Comparison of ENCODE assay signal across 20 cellular contexts in the genomic region with DNA sequence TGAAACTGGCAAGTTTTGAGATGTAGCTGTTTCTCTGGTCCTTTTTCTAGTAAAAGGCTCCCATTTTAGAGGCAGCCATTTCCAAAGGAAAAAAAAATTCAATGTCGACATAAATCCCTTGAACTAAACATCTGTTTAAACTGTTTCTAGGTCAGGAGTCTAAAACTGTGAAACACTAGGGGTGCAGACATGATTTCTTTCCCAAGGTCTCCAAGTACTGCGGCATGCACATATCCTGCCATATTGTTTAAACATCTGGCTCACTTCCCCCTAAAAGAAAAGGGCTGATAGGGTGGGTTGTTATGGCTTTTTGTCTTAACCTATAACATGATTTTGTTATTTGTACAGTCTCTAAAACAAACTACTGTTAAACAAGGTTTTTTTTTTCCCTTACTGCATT. TPM values are rescaled to one million over a fixed set of nuclear protein-coding genes. Genes with fewer than 3 reads are reported as not detected.
DNase-seq lines count a peak whose midpoint lies in the region; ATAC-seq, FAIRE-seq and TF ChIP-seq lines count a peak whose summit lies in the region.
"Had no signal": no experiment of that assay in that cellular context is flagged by ENCODE, and none has a peak within 500 bp of the region (broad histone marks: within the 10 kb centered on the region; RNA-seq: fewer than 3 reads in every experiment).

No MANE protein-coding gene starts in this region.

- POLR2A ChIA-PET in Caco-2 (lab: Charles Lee): no interaction called here

- no peak for TF ChIP-seq CTCF in left ventricle myocardium inferior (IDR thresholded peaks at IDR 0.05; ENCODE audit: borderline replicate concordance)
- TF ChIP-seq CTCF in endothelial cell (IDR thresholded peaks at IDR 0.05; ENCODE audit: unreplicated experiment): no peak
- TF ChIP-seq CTCF in psoas muscle (IDR thresholded peaks at IDR 0.05): no peak
- no peak for TF ChIP-seq CTCF in Caco-2 (IDR thresholded peaks at IDR 0.05; ENCODE audit: insufficient read depth in 1 of 2, low read depth in 1 of 2, low read length in 1 of 2, severe bottlenecking in 1 of 2, unreplicated experiment in 1 of 2)

- CTCF ChIA-PET in Caco-2 (lab: Charles Lee): no interaction called here

- H3K4me1 Mint-ChIP-seq in endothelial cell (ENCODE audit: unreplicated experiment): peaks cover 56% of the 10 kb centered on the region
- no peaks in the 10 kb centered on the region for H3K4me1 Mint-ChIP-seq in Caco-2 (ENCODE audit: low read depth, unreplicated experiment)
- H3K4me1 Mint-ChIP-seq: CD4-positive, alpha-beta memory T cell had no signal

- H3K4me3 Mint-ChIP-seq in endothelial cell (ENCODE audit: unreplicated experiment): no peak overlapping the region
- no peak overlapping the region for H3K4me3 Mint-ChIP-seq in Caco-2 (ENCODE audit: unreplicated experiment)
- H3K4me3 Mint-ChIP-seq: CD4-positive, alpha-beta memory T cell; H9 had no signal

- ATAC-seq in Right ventricle myocardium superior (ENCODE audit: poor library complexity) (no peak), psoas muscle (no peak)
- ATAC-seq: HepG2 had no signal

- FAIRE-seq in GM12891 (lab: Jason Lieb, UNC): no peak
- FAIRE-seq: D721Med, G401.6, GM12892, HepG2, HTR-8/SVneo had no signal

- no peak overlapping the region for H3K4me3 ChIP-seq in left ventricle myocardium inferior
- no peak overlapping the region for H3K4me3 ChIP-seq in psoas muscle
- no peak overlapping the region for H3K4me3 ChIP-seq in Caco-2 (ENCODE audit: low read depth, low read length)

- DNase-seq in left ventricle myocardium inferior (no peak), Right ventricle myocardium superior (no peak), endothelial cell (ENCODE audit: low spot score) (no peak), psoas muscle (no peak), Caco-2 (no peak), GM12891 (ENCODE audit: insufficient read length, low spot score) (no peak)
- no peak for DNase-seq in activated effector memory CD4-positive, alpha-beta T cell treated with anti-CD3 and anti-CD28 coated beads, Interleukin-2, amount 50 U/mL, for 16 hours
- DNase-seq: BE2C; CD4-positive, alpha-beta memory T cell; DMS153; DMS79 treated with DMSO at 0.1 percent for 48 hours; EL; GOT3; H9 had no signal

- 47 to 54% (median 49%) methylated on average over 2 of the region's 2 CpGs for WGBS in psoas muscle, 3 donors

- H3K27me3 ChIP-seq in left ventricle myocardium inferior (ENCODE audit: low read depth) (no peaks in the 10 kb centered on the region), psoas muscle (ENCODE audit: insufficient read depth in 3 of 3, low read length in 2 of 3) (no peaks in the 10 kb centered on the region), Caco-2 (replicated peaks; ENCODE audit: control insufficient read depth, insufficient read depth, low read length) (no peaks in the 10 kb centered on the region)
- H3K27me3 ChIP-seq: BE2C had no signal

- TF ChIP-seq POLR2A in GM12891 (IDR thresholded peaks at IDR 0.05; ENCODE audit: low read depth, low read length): no peak

- H3K36me3 Mint-ChIP-seq in endothelial cell (ENCODE audit: low read depth, unreplicated experiment) (peaks cover 24% of the 10 kb centered on the region), Caco-2 (ENCODE audit: insufficient read depth, unreplicated experiment) (no peaks in the 10 kb centered on the region)
- H3K36me3 Mint-ChIP-seq: CD4-positive, alpha-beta memory T cell had no signal

- H3K4me1 ChIP-seq in left ventricle myocardium inferior (peaks cover 83% of the 10 kb centered on the region), psoas muscle (peaks cover 36% of the 10 kb centered on the region), Caco-2 (no peaks in the 10 kb centered on the region)

- no peaks in the 10 kb centered on the region for H3K27me3 Mint-ChIP-seq in endothelial cell (ENCODE audit: unreplicated experiment)
- no peaks in the 10 kb centered on the region for H3K27me3 Mint-ChIP-seq in Caco-2 (ENCODE audit: insufficient read depth, unreplicated experiment)

- H3K36me3 ChIP-seq in left ventricle myocardium inferior (no peaks in the 10 kb centered on the region), psoas muscle (ENCODE audit: insufficient read depth in 1 of 2, low read depth in 1 of 2) (no peaks in the 10 kb centered on the region), Caco-2 (ENCODE audit: control insufficient read depth, insufficient read depth, low read length) (no peaks in the 10 kb centered on the region)

- H3K9me3 Mint-ChIP-seq in endothelial cell (ENCODE audit: unreplicated experiment) (no peaks in the 10 kb centered on the region), Caco-2 (ENCODE audit: unreplicated experiment) (no peaks in the 10 kb centered on the region)
- H3K9me3 Mint-ChIP-seq: H9 had no signal

- H3K27ac ChIP-seq in left ventricle myocardium inferior (replicated peaks) (peak overlapping the region; percentile 65), psoas muscle (peak overlapping the region; percentile 38)
- H3K27ac ChIP-seq: C4-2B had no signal

- no TSS peak for BruUV-seq in Caco-2 (replicated peaks; lab: Mats Ljungman, UMichigan)

- intact Hi-C loops in left ventricle myocardium inferior (cut with micrococcal nuclease) (no loop called here), Right ventricle myocardium superior (cut with DNase I) (no loop called here), psoas muscle (cut with DNase I) (no loop called here), Caco-2 (cut with micrococcal nuclease; ENCODE audit: unreplicated experiment) (no loop called here)

- peak overlapping the region; percentile 49 for H3K27ac Mint-ChIP-seq in endothelial cell (ENCODE audit: unreplicated experiment)
- no peak overlapping the region for H3K27ac Mint-ChIP-seq in Caco-2 (ENCODE audit: unreplicated experiment)
- H3K27ac Mint-ChIP-seq: CD4-positive, alpha-beta memory T cell; H9 had no signal

- H3K9me3 ChIP-seq in left ventricle myocardium inferior (replicated peaks) (no peaks in the 10 kb centered on the region), psoas muscle (no peaks in the 10 kb centered on the region), Caco-2 (no peaks in the 10 kb centered on the region)
- H3K9me3 ChIP-seq: BE2C had no signal

TF ChIP-seq in GM12891, 5 proteins besides CTCF, POLR2A, EP300 and RAD21:
- TF ChIP-seq TAF1 (IDR thresholded peaks at IDR 0.05; ENCODE audit: low read depth, low read length) (no peak), PAX5 (IDR thresholded peaks at IDR 0.05; ENCODE audit: insufficient read depth, low read length, severe bottlenecking) (no peak), SPI1 (IDR thresholded peaks at IDR 0.05; ENCODE audit: low read depth, low read length) (no peak), POU2F2 (IDR thresholded peaks at IDR 0.05; ENCODE audit: low read depth, low read length) (no peak), POLR2AphosphoS5 (IDR thresholded peaks at IDR 0.05; ENCODE audit: low read depth, low read length) (no peak)

RNA-seq across cellular contexts. Expression of a gene that starts 51.1 kb away (rescaled TPM):
- total RNA-seq in left ventricle myocardium inferior (110 TPM), Right ventricle myocardium superior (104 TPM), endothelial cell (ENCODE audit: unreplicated experiment) (120 TPM), psoas muscle (10 to 100 TPM; 35.0 to 65.1 (median 47.3) TPM), Caco-2 (2022) (0.44 and 0.61 TPM in 2 replicates)
- polyA plus RNA-seq in psoas muscle: 10 to 100 TPM in 1 of 3 donors, 1 to 10 TPM in 2; 5.8 to 17.1 (median 6.1) TPM
- polyA plus RNA-seq in GM12891 (2012; ENCODE audit: low read depth, missing spikeins): 0.08 TPM
- total RNA-seq: CD4-positive, alpha-beta memory T cell had no signal
- polyA plus RNA-seq: CD4-positive, alpha-beta memory T cell had no signal

Comparison
In these comparisons a context has a peak if more than half of its experiments do, and no peak if none do; other contexts are left out.
1. RNA of a gene that starts 51.1 kb away (total RNA-seq): 120 TPM in endothelial cell (single experiment), 110 TPM in left ventricle myocardium inferior (single experiment), 104 TPM in Right ventricle myocardium superior (single experiment) and 35.0 to 65.1 TPM in psoas muscle; 0.44 to 0.61 TPM in Caco-2; every median in the first group is over 10 times any median in the second.